16 cellular contexts compared by ENCODE assay signal in the genomic region with DNA sequence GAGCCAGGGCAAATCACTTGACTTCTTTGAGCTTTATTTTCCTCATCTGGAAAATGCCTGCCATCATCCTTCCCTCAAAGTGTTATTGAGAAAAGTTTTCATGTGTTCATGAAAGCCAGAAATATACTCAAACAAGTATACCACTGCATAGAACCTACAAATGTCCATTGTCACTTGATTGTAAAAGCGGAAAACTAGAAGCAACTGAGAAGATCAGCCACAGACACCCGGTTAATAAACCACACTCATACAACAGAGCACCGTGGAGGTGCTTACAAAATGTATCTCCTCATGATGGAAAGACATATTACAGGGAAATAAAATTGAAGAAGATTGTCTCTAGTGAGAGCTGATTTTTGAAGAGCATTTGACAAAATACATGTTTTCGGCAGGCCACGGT.
DNase-seq lines count a peak whose midpoint lies in the region; ATAC-seq and TF ChIP-seq lines count a peak whose summit lies in the region.
"Had no signal": no experiment of that assay in that cellular context is flagged by ENCODE, and none has a peak within 500 bp of the region (broad histone marks: within the 10 kb centered on the region; RNA-seq: fewer than 3 reads in every experiment).

No MANE protein-coding gene starts in this region.

- peak overlapping the region; percentile 56 for H2BK12ac ChIP-seq in trophoblast cell (ENCODE audit: low read length)

- H2AK5ac ChIP-seq in trophoblast cell (ENCODE audit: low read length): no peak overlapping the region

- H3K79me2 ChIP-seq in GM23338 (replicated peaks; ENCODE audit: insufficient read depth): no peaks in the 10 kb centered on the region
- H3K79me2 ChIP-seq in hepatocyte: no peaks in the 10 kb centered on the region
- no peaks in the 10 kb centered on the region for H3K79me2 ChIP-seq in trophoblast cell (ENCODE audit: control insufficient read depth, insufficient read depth, low read length, poor library complexity)

- no peak overlapping the region for H3K18ac ChIP-seq in trophoblast cell (ENCODE audit: low read length)

- H3K36me3 Mint-ChIP-seq in GM23338 (ENCODE audit: low read depth): peaks cover 3% of the 10 kb centered on the region; the same call in 2 of the 3 replicates
- H3K36me3 Mint-ChIP-seq: CD14-positive monocyte had no signal

- H4K91ac ChIP-seq in trophoblast cell (ENCODE audit: low read depth, low read length): peak overlapping the region; percentile 8

- H3K9me3 Mint-ChIP-seq in GM23338: peaks cover 17% of the 10 kb centered on the region
- H3K9me3 Mint-ChIP-seq: CD4-positive, alpha-beta T cell had no signal

- no peak overlapping the region for H4K8ac ChIP-seq in trophoblast cell (ENCODE audit: low read depth, low read length)

- intact Hi-C loops in transverse colon (cut with DNase I; ENCODE audit: low total_unique reads): no loop called here
- intact Hi-C loops in left ventricle myocardium superior (cut with micrococcal nuclease): no loop called here

- DNase-seq in GM23338 (ENCODE audit: low spot score) (no peak), hepatocyte (ENCODE audit: low spot score) (no peak), trophoblast cell (no peak), transverse colon (no peak), left ventricle myocardium superior (no peak)
- no peak for DNase-seq in stimulated activated CD4-positive, alpha-beta T cell treated with anti-CD3 and anti-CD28 coated beads, Interleukin-4, amount 100 ng/mL, for 24 hours
- DNase-seq: CD4-positive, alpha-beta T cell; COR-L47; DMS153; DND-41; H7; HCEC 1CT had no signal

- no peaks in the 10 kb centered on the region for H3F3A ChIP-seq in GM23338 (replicated peaks; ENCODE audit: low read depth)

- no peak overlapping the region for H3K14ac ChIP-seq in trophoblast cell (ENCODE audit: low read length)

- H3K27ac Mint-ChIP-seq in GM23338: no peak overlapping the region
- H3K27ac Mint-ChIP-seq: B cell; CD14-positive monocyte; CD4-positive, alpha-beta T cell had no signal

- H2AFZ ChIP-seq in GM23338 (peak overlapping the region; percentile 85; the same call in 1 of the 2 replicates), hepatocyte (no peak overlapping the region), trophoblast cell (ENCODE audit: insufficient read depth, low read length, poor library complexity) (no peak overlapping the region)

- TF ChIP-seq POLR2A in transverse colon (IDR thresholded peaks at IDR 0.05): no peak

- no peak overlapping the region for H3K23ac ChIP-seq in trophoblast cell (ENCODE audit: low read length)

- ATAC-seq in GM23338 (no peak), GM18861 (IDR thresholded peaks at IDR 0.05; ENCODE audit: unreplicated experiment) (no peak), left ventricle myocardium superior (no peak)

- H3K4ac ChIP-seq in trophoblast cell (ENCODE audit: low read depth, low read length): no peak overlapping the region

- H3K4me3 ChIP-seq in GM23338: no peak overlapping the region
- H3K4me3 ChIP-seq in hepatocyte: no peak overlapping the region
- H3K4me3 ChIP-seq in trophoblast cell (ENCODE audit: low read depth, low read length): no peak overlapping the region
- no peak overlapping the region for H3K4me3 ChIP-seq in transverse colon
- H3K4me3 ChIP-seq: BLaER1 treated with 17β-estradiol and CSF1 and Interleukin-3, amounts not matched to agents 10 nM and 100 nM had no signal

- H3K27ac ChIP-seq in GM23338 (ENCODE audit: low read depth) (no peak overlapping the region), hepatocyte (peak overlapping the region; percentile 10), trophoblast cell (ENCODE audit: low read depth, low read length) (peak overlapping the region; percentile 82), transverse colon (no peak overlapping the region)
- H3K27ac ChIP-seq: BLaER1 treated with 17β-estradiol and CSF1 and Interleukin-3, amounts not matched to agents 10 nM and 100 nM had no signal

- H3K9ac ChIP-seq in trophoblast cell (ENCODE audit: low read length): no peak overlapping the region
- H3K9ac ChIP-seq: BLaER1 treated with 17β-estradiol and CSF1 and Interleukin-3, amounts not matched to agents 10 nM and 100 nM had no signal

- 93% methylated on average over 5 of the region's 5 CpGs for WGBS in hepatocyte (ENCODE audit: low lambda C conversion rate, missing lambda C conversion rate)
- whole genome bisulfite sequencing in trophoblast cell (ENCODE audit: extremely low coverage, insufficient coverage, insufficient read length): no CpG with 5 or more reads among the region's 5 CpGs
- 81 to 90% methylated on average over 3 to 5 of the region's 5 CpGs for WGBS in transverse colon (ENCODE audit: low coverage in 1 of 2), 2 donors

- no peak overlapping the region for H3K4me3 Mint-ChIP-seq in GM23338
- H3K4me3 Mint-ChIP-seq: B cell; CD4-positive, alpha-beta T cell had no signal

- TF ChIP-seq CTCF in GM23338 (conservative IDR thresholded peaks at IDR 0.05; ENCODE audit: low read depth in 2 of 2): no peak
- no peak for TF ChIP-seq CTCF in hepatocyte (IDR thresholded peaks at IDR 0.05; ENCODE audit: poor library complexity)
- no peak for TF ChIP-seq CTCF in transverse colon (IDR thresholded peaks at IDR 0.05)

- H2BK5ac ChIP-seq in trophoblast cell (ENCODE audit: low read depth, low read length, poor library complexity): peak overlapping the region; percentile 68

- H3K4me1 ChIP-seq in GM23338 (ENCODE audit: insufficient read depth): no peaks in the 10 kb centered on the region
- H3K4me1 ChIP-seq in hepatocyte (ENCODE audit: insufficient read depth): peaks cover 13% of the 10 kb centered on the region
- peaks cover 16 to 25% of the 10 kb centered on the region in 2 experiments for H3K4me1 ChIP-seq in trophoblast cell (ENCODE audit: control insufficient read depth in 1 of 2, insufficient read depth in 2 of 2, low read length in 2 of 2)
- no peaks in the 10 kb centered on the region for H3K4me1 ChIP-seq in transverse colon

- no peaks in the 10 kb centered on the region for H3K9me3 ChIP-seq in hepatocyte (ENCODE audit: low read depth)
- no peaks in the 10 kb centered on the region for H3K9me3 ChIP-seq in trophoblast cell (ENCODE audit: insufficient read depth, low read depth, low read length)
- no peaks in the 10 kb centered on the region for H3K9me3 ChIP-seq in transverse colon

- H3K27me3 ChIP-seq in GM23338 (ENCODE audit: insufficient read depth) (no peaks in the 10 kb centered on the region), hepatocyte (no peaks in the 10 kb centered on the region), trophoblast cell (ENCODE audit: insufficient read depth, low read length) (no peaks in the 10 kb centered on the region), transverse colon (peaks cover 19% of the 10 kb centered on the region)
- H3K27me3 ChIP-seq: BLaER1 treated with 17β-estradiol and CSF1 and Interleukin-3, amounts not matched to agents 10 nM and 100 nM had no signal

- peaks cover 7% of the 10 kb centered on the region for H3K27me3 Mint-ChIP-seq in GM23338 (ENCODE audit: insufficient read depth, low read depth, poor library complexity)
- H3K27me3 Mint-ChIP-seq: B cell had no signal

- peaks cover 21% of the 10 kb centered on the region for H3K79me1 ChIP-seq in trophoblast cell (ENCODE audit: low read length)

- H3K4me2 ChIP-seq in GM23338: no peak overlapping the region
- H3K4me2 ChIP-seq in hepatocyte: no peak overlapping the region
- no peak overlapping the region for H3K4me2 ChIP-seq in trophoblast cell (ENCODE audit: low read length)

- no peak for TF ChIP-seq EP300 in transverse colon (IDR thresholded peaks at IDR 0.05; ENCODE audit: low read depth)

- H2BK120ac ChIP-seq in trophoblast cell (ENCODE audit: insufficient read depth, low read length, poor library complexity): peak overlapping the region; percentile 25

- in situ Hi-C loops in transverse colon (cut with MboI; ENCODE audit: low pct_ligation_motif_present in 1 of 4, low pct_unique_long_range_greater_than_20kb in 1 of 4, low sequenced_read_pairs in 3 of 4): no loop called here

- H3K4me1 Mint-ChIP-seq in GM23338: no peaks in the 10 kb centered on the region
- H3K4me1 Mint-ChIP-seq: B cell had no signal

- H4K20me1 ChIP-seq in GM23338 (replicated peaks; ENCODE audit: insufficient read depth) (no peaks in the 10 kb centered on the region), hepatocyte (ENCODE audit: insufficient read depth, poor library complexity, severe bottlenecking) (no peaks in the 10 kb centered on the region)
- H4K20me1 ChIP-seq: BLaER1 treated with 17β-estradiol and CSF1 and Interleukin-3, amounts not matched to agents 10 nM and 100 nM had no signal

- H3K9me2 ChIP-seq in GM23338 (ENCODE audit: insufficient read depth): no peaks in the 10 kb centered on the region
- H3K9me2 ChIP-seq in hepatocyte (replicated peaks; ENCODE audit: insufficient read depth): no peaks in the 10 kb centered on the region

- no peaks in the 10 kb centered on the region for H3K36me3 ChIP-seq in GM23338 (ENCODE audit: insufficient read depth)
- no peaks in the 10 kb centered on the region for H3K36me3 ChIP-seq in hepatocyte (replicated peaks; ENCODE audit: insufficient read depth, low read depth)
- H3K36me3 ChIP-seq in trophoblast cell (ENCODE audit: control insufficient read depth in 1 of 2, insufficient read depth in 2 of 2, low read length in 2 of 2): no peaks in the 10 kb centered on the region
- no peaks in the 10 kb centered on the region for H3K36me3 ChIP-seq in transverse colon
- H3K36me3 ChIP-seq: BLaER1 treated with 17β-estradiol and CSF1 and Interleukin-3, amounts not matched to agents 10 nM and 100 nM had no signal

- H4K12ac ChIP-seq in trophoblast cell (ENCODE audit: low read depth, low read length): no peak overlapping the region

TF ChIP-seq in GM23338, 12 proteins besides CTCF, POLR2A, EP300 and RAD21 (continues in another document):
- TF ChIP-seq EZH2 (IDR thresholded peaks at IDR 0.05; ENCODE audit: low read depth, unreplicated experiment) (no peak), EZH2phosphoT487 (IDR thresholded peaks at IDR 0.05; ENCODE audit: unreplicated experiment) (no peak), ZNF114 (CRISPR knock-in tag; IDR thresholded peaks at IDR 0.05) (no peak)

Comparison
In these comparisons a context has a peak if more than half of its experiments do, and no peak if none do; other contexts are left out.
1. H3K27ac ChIP-seq: peak in hepatocyte (single experiment) and trophoblast cell (single experiment); none in GM23338 (single experiment) and transverse colon (0 of 4).